ENCODE assay signal across 1 cellular context in genomic region chr6:33740204-33740608, GRCh38.
TF ChIP-seq lines count a peak whose summit lies in the region.

No MANE protein-coding gene starts in this region.

TF ChIP-seq in HepG2, 621 proteins besides CTCF, POLR2A, EP300 and RAD21 (continued from another document):
- no peak for TF ChIP-seq BCLAF1 (IDR thresholded peaks at IDR 0.05)
- TF ChIP-seq ZNF274 (CRISPR knock-in tag; IDR thresholded peaks at IDR 0.05), result peak; percentile 42; the same call in 1 of the 2 replicates
- TF ChIP-seq ZNF512B (CRISPR knock-in tag; IDR thresholded peaks at IDR 0.05; ENCODE audit: borderline replicate concordance), result no peak
- TF ChIP-seq KAT8 (CRISPR knock-in tag; IDR thresholded peaks at IDR 0.05), result peak; percentile 69; the same call in 1 of the 2 replicates
- TF ChIP-seq CEBPB (IDR thresholded peaks at IDR 0.05; ENCODE audit: borderline replicate concordance, low read depth, low read length), result peak; percentile 98
- peak; percentile 42; the same call in 1 of the 2 replicates for TF ChIP-seq ZNF574 (CRISPR knock-in tag; IDR thresholded peaks at IDR 0.05)
